Comparison of ENCODE assay signal across 19 cellular contexts in genomic region chr7:74214816-74215630, GRCh38. TPM values are rescaled to one million over a fixed set of nuclear protein-coding genes. Genes with fewer than 3 reads are reported as not detected.
DNase-seq lines count a peak whose midpoint lies in the region; ATAC-seq and TF ChIP-seq lines count a peak whose summit lies in the region.
"Had no signal": no experiment of that assay in that cellular context is flagged by ENCODE, and none has a peak within 500 bp of the region (broad histone marks: within the 10 kb centered on the region; RNA-seq: fewer than 3 reads in every experiment).

No MANE protein-coding gene starts in this region.

- H3K9me3 ChIP-seq in T-helper 17 cell (ENCODE audit: control insufficient read depth, low read length, poor library complexity, severe bottlenecking) = no peaks in the 10 kb centered on the region
- H3K9me3 ChIP-seq: SK-N-SH had no signal

- TF ChIP-seq CTCF in CD14-positive monocyte (IDR thresholded peaks at IDR 0.05) (no peak), GM12865 (IDR thresholded peaks at IDR 0.05; ENCODE audit: insufficient read depth, low read depth, low read length, missing control alignments) (no peak)

- H3K27ac Mint-ChIP-seq in CD14-positive monocyte (peak overlapping the region; percentile 45 to 95 (median 87)), T-helper 17 cell (no peak overlapping the region)
- peak overlapping the region; percentile 9 to 84 for H3K27ac Mint-ChIP-seq in natural killer cell treated with Interleukin-12 subunit alpha and Interleukin-12 subunit beta and Interleukin-15 and Interleukin-18, amount 100 ng/mL, for 72 hours
- H3K27ac Mint-ChIP-seq: endodermal cell, mesothelial cell of epicardium had no signal

- no peak overlapping the region for H3K4me3 Mint-ChIP-seq in CD14-positive monocyte
- H3K4me3 Mint-ChIP-seq in T-helper 17 cell = peak overlapping the region; percentile 25
- H3K4me3 Mint-ChIP-seq in natural killer cell treated with Interleukin-12 subunit alpha and Interleukin-12 subunit beta and Interleukin-15 and Interleukin-18, amount 100 ng/mL, for 72 hours = no peak overlapping the region
- H3K4me3 Mint-ChIP-seq: endodermal cell, mesothelial cell of epicardium, neural crest cell had no signal

- ATAC-seq in T-helper 17 cell = no peak
- no peak for ATAC-seq in natural killer cell treated with Interleukin-12 subunit alpha and Interleukin-12 subunit beta and Interleukin-15 and Interleukin-18, amount 100 ng/mL, for 72 hours
- ATAC-seq in HG02588 (IDR thresholded peaks at IDR 0.05; ENCODE audit: unreplicated experiment) = no peak
- ATAC-seq: left cardiac atrium had no signal

- H3K36me3 Mint-ChIP-seq in CD14-positive monocyte (peaks cover 32 to 61% of the 10 kb centered on the region in 2 donors), T-helper 17 cell (ENCODE audit: low read depth) (no peaks in the 10 kb centered on the region)
- no peaks in the 10 kb centered on the region for H3K36me3 Mint-ChIP-seq in natural killer cell treated with Interleukin-12 subunit alpha and Interleukin-12 subunit beta and Interleukin-15 and Interleukin-18, amount 100 ng/mL, for 72 hours
- H3K36me3 Mint-ChIP-seq: mesothelial cell of epicardium had no signal

- H3K9me3 Mint-ChIP-seq in CD14-positive monocyte = no peaks in the 10 kb centered on the region
- H3K9me3 Mint-ChIP-seq in natural killer cell treated with Interleukin-12 subunit alpha and Interleukin-12 subunit beta and Interleukin-15 and Interleukin-18, amount 100 ng/mL, for 72 hours = no peaks in the 10 kb centered on the region
- H3K9me3 Mint-ChIP-seq: endodermal cell, mesothelial cell of epicardium, neural crest cell had no signal

- no peaks in the 10 kb centered on the region for H3K27me3 Mint-ChIP-seq in CD14-positive monocyte (ENCODE audit: low read depth in 3 of 3)
- H3K27me3 Mint-ChIP-seq in T-helper 17 cell = no peaks in the 10 kb centered on the region
- H3K27me3 Mint-ChIP-seq in natural killer cell treated with Interleukin-12 subunit alpha and Interleukin-12 subunit beta and Interleukin-15 and Interleukin-18, amount 100 ng/mL, for 72 hours = no peaks in the 10 kb centered on the region

- DNase-seq in CD14-positive monocyte (ENCODE audit: low spot score) (no peak), GM12865 (ENCODE audit: low read depth) (no peak), T-helper 17 cell (no peak), kidney tubule cell (ENCODE audit: low spot score) (no peak)
- DNase-seq in natural killer cell treated with Interleukin-12 subunit alpha and Interleukin-12 subunit beta and Interleukin-15 and Interleukin-18, amount 100 ng/mL, for 72 hours (ENCODE audit: low spot score) = peak; percentile 55
- DNase-seq in stimulated activated CD4-positive, alpha-beta T cell treated with anti-CD3 and anti-CD28 coated beads, Interleukin-2, amount 100 ng/mL, for 24 hours = no peak
- DNase-seq: brain microvascular endothelial cell; endodermal cell; left cardiac atrium; NCI-H1048; NCI-H2029 treated with DMSO at 0.1 percent for 48 hours; NCI-H446; SK-N-SH; stimulated activated CD4-positive, alpha-beta T cell treated with anti-CD3 and anti-CD28 coated beads, Interleukin-4, amount 100 ng/mL, for 24 hours; trophoblast cell had no signal

- peak overlapping the region; percentile 48 for H3K4me3 ChIP-seq in GM12865 (ENCODE audit: low read depth, low read length)
- H3K4me3 ChIP-seq: smooth muscle cell had no signal

- intact Hi-C loops in CD14-positive monocyte (cut with micrococcal nuclease) = no loop called here

- H3K4me1 Mint-ChIP-seq in CD14-positive monocyte (peaks cover 72% of the 10 kb centered on the region), T-helper 17 cell (peaks cover 12% of the 10 kb centered on the region)
- H3K4me1 Mint-ChIP-seq in natural killer cell treated with Interleukin-12 subunit alpha and Interleukin-12 subunit beta and Interleukin-15 and Interleukin-18, amount 100 ng/mL, for 72 hours (ENCODE audit: low read depth in 2 of 2) = peaks cover 29 to 36% of the 10 kb centered on the region in 2 donors
- H3K4me1 Mint-ChIP-seq: endodermal cell, mesothelial cell of epicardium, neural crest cell had no signal

RNA-seq across cellular contexts. Expression of gene LAT2, which starts 5.2 kb away (rescaled TPM):
- 100 to 1,000 TPM; 349 to 355 TPM for polyA plus RNA-seq in CD14-positive monocyte
- total RNA-seq in T-helper 17 cell = 1 to 10 TPM; 2.2 to 8.6 TPM
- 100 to 1,000 TPM in 1 of 2 donors, 10 to 100 TPM in 1; 78.0 to 161 TPM for total RNA-seq in natural killer cell treated with Interleukin-12 subunit alpha and Interleukin-12 subunit beta and Interleukin-15 and Interleukin-18, amount 100 ng/mL, for 72 hours
- total RNA-seq: smooth muscle cell had no signal
- polyA plus RNA-seq: smooth muscle cell had no signal

RNA-seq across cellular contexts. Expression of gene RFC2, which starts 39.2 kb away (rescaled TPM):
- polyA plus RNA-seq in CD14-positive monocyte = 10 to 100 TPM; 33.5 to 42.1 TPM
- 10 to 100 TPM in 1 of 2 donors, 1 to 10 TPM in 1; 9.5 to 12.4 TPM for total RNA-seq in T-helper 17 cell
- total RNA-seq in natural killer cell treated with Interleukin-12 subunit alpha and Interleukin-12 subunit beta and Interleukin-15 and Interleukin-18, amount 100 ng/mL, for 72 hours = 10 to 100 TPM; 66.4 to 87.5 TPM

RNA-seq across cellular contexts. Expression of gene EIF4H, which starts 40.9 kb away (rescaled TPM):
- polyA plus RNA-seq in CD14-positive monocyte = 100 to 1,000 TPM; 206 to 234 TPM
- total RNA-seq in T-helper 17 cell = 100 to 1,000 TPM; 242 to 255 TPM
- total RNA-seq in natural killer cell treated with Interleukin-12 subunit alpha and Interleukin-12 subunit beta and Interleukin-15 and Interleukin-18, amount 100 ng/mL, for 72 hours = 100 to 1,000 TPM; 344 to 347 TPM

Comparison
In these comparisons a context has a peak if more than half of its experiments do, and no peak if none do; other contexts are left out.
1. RNA of gene LAT2, which starts 5.2 kb away (total RNA-seq): 78.0 to 161 TPM in natural killer cell treated with Interleukin-12 subunit alpha and Interleukin-12 subunit beta and Interleukin-15 and Interleukin-18, amount 100 ng/mL, for 72 hours; 2.2 to 8.6 TPM in T-helper 17 cell; every median in the first group is over 4 times any median in the second.
2. RNA of gene RFC2, which starts 39.2 kb away (total RNA-seq): 66.4 to 87.5 TPM in natural killer cell treated with Interleukin-12 subunit alpha and Interleukin-12 subunit beta and Interleukin-15 and Interleukin-18, amount 100 ng/mL, for 72 hours; 9.5 to 12.4 TPM in T-helper 17 cell; every median in the first group is over 4 times any median in the second.